ENCODE assay signal across 8 cellular contexts in genomic region chr5:134466241-134467069, GRCh38. TPM values are rescaled to one million over a fixed set of nuclear protein-coding genes. Genes with fewer than 3 reads are reported as not detected.
DNase-seq lines count a peak whose midpoint lies in the region; ATAC-seq and TF ChIP-seq lines count a peak whose summit lies in the region.

No MANE protein-coding gene starts in this region.

- peaks cover 3% of the 10 kb centered on the region for H3K4me1 Mint-ChIP-seq in endothelial cell (ENCODE audit: unreplicated experiment)
- peaks cover 55% of the 10 kb centered on the region for H3K4me1 Mint-ChIP-seq in stimulated activated memory B cell treated with anti-CD40 and anti-IgM and Interleukin-4, amounts not matched to agents 10 μg/mL and 1 μg/mL and 100 μg/mL, for 72 hours

- H3K79me2 ChIP-seq in ACC112 (ENCODE audit: control insufficient read depth, insufficient read depth, low read length, unreplicated experiment) = no peaks in the 10 kb centered on the region

- H3K9me3 Mint-ChIP-seq in endothelial cell (ENCODE audit: unreplicated experiment) = no peaks in the 10 kb centered on the region
- no peaks in the 10 kb centered on the region for H3K9me3 Mint-ChIP-seq in stimulated activated memory B cell treated with anti-CD40 and anti-IgM and Interleukin-4, amounts not matched to agents 10 μg/mL and 1 μg/mL and 100 μg/mL, for 72 hours

- H3K36me3 ChIP-seq in ACC112 (ENCODE audit: insufficient read depth, low read length) = no peaks in the 10 kb centered on the region

- H3K27me3 Mint-ChIP-seq in endothelial cell (ENCODE audit: unreplicated experiment) = peaks cover 5% of the 10 kb centered on the region
- H3K27me3 Mint-ChIP-seq in stimulated activated memory B cell treated with anti-CD40 and anti-IgM and Interleukin-4, amounts not matched to agents 10 μg/mL and 1 μg/mL and 100 μg/mL, for 72 hours = no peaks in the 10 kb centered on the region

- TF ChIP-seq CTCF in endothelial cell (IDR thresholded peaks at IDR 0.05; ENCODE audit: unreplicated experiment) = no peak

- H3K27ac ChIP-seq in ACC112 (ENCODE audit: low read depth, low read length) = peak overlapping the region; percentile 99

- peak overlapping the region; percentile 88 for H3K27ac Mint-ChIP-seq in endothelial cell (ENCODE audit: unreplicated experiment)
- H3K27ac Mint-ChIP-seq in stimulated activated memory B cell treated with anti-CD40 and anti-IgM and Interleukin-4, amounts not matched to agents 10 μg/mL and 1 μg/mL and 100 μg/mL, for 72 hours = peak overlapping the region; percentile 76

- H3K4me3 ChIP-seq in ACC112 (ENCODE audit: low read depth, low read length) = peak overlapping the region; percentile 75

- peaks cover 37% of the 10 kb centered on the region for H3K4me1 ChIP-seq in ACC112 (ENCODE audit: control insufficient read depth, insufficient read depth, low read length, unreplicated experiment)

- DNase-seq in NCI-H748 treated with DMSO at 0.1 percent for 48 hours (lab: John Stamatoyannopoulos, UW) (peak; percentile 26), endothelial cell (ENCODE audit: low spot score) (peak; percentile 60), medulla oblongata (ENCODE audit: extremely low spot score) (peak; percentile 76)
- DNase-seq in activated CD8-positive, alpha-beta memory T cell treated with anti-CD3 and anti-CD28 coated beads, Interleukin-2, amount 50 U/mL, for 4 hours = peak; percentile 35

- no peaks in the 10 kb centered on the region for H3K36me3 Mint-ChIP-seq in endothelial cell (ENCODE audit: low read depth, unreplicated experiment)
- no peaks in the 10 kb centered on the region for H3K36me3 Mint-ChIP-seq in stimulated activated memory B cell treated with anti-CD40 and anti-IgM and Interleukin-4, amounts not matched to agents 10 μg/mL and 1 μg/mL and 100 μg/mL, for 72 hours

- peak overlapping the region; percentile 67 for H2AFZ ChIP-seq in ACC112 (ENCODE audit: low read length, unreplicated experiment)

- H3K4me3 Mint-ChIP-seq in endothelial cell (ENCODE audit: unreplicated experiment) = peak overlapping the region; percentile 87
- H3K4me3 Mint-ChIP-seq in stimulated activated memory B cell treated with anti-CD40 and anti-IgM and Interleukin-4, amounts not matched to agents 10 μg/mL and 1 μg/mL and 100 μg/mL, for 72 hours = peak overlapping the region; percentile 80

- no peaks in the 10 kb centered on the region for H3K27me3 ChIP-seq in ACC112 (ENCODE audit: insufficient read depth, low read length)

- ATAC-seq in GM18867 (IDR thresholded peaks at IDR 0.05; ENCODE audit: unreplicated experiment) = peak; percentile 20
- ATAC-seq in HG03432 (IDR thresholded peaks at IDR 0.05; ENCODE audit: unreplicated experiment) = peak; percentile 39
- ATAC-seq in stimulated activated memory B cell treated with anti-CD40 and anti-IgM and Interleukin-4, amounts not matched to agents 10 μg/mL and 1 μg/mL and 100 μg/mL, for 72 hours = peak; percentile 66

RNA-seq across cellular contexts. Expression of gene CDKN2AIPNL, which starts 54.8 kb away (rescaled TPM):
- total RNA-seq in endothelial cell (ENCODE audit: unreplicated experiment) = 26.2 TPM

RNA-seq across cellular contexts. Expression of gene JADE2, which starts 59.0 kb away (rescaled TPM):
- total RNA-seq in endothelial cell (ENCODE audit: unreplicated experiment) = 3.0 TPM

Comparison
In these comparisons a context has a peak if more than half of its experiments do, and no peak if none do; other contexts are left out.
1. Peak in every context shown above with its lines: DNase-seq, ATAC-seq, H3K4me3 ChIP-seq and H3K27ac ChIP-seq.
2. DNase-seq: peak in every context shown above with its lines; median percentile 76 in medulla oblongata; 60 in endothelial cell; 35 in activated CD8-positive, alpha-beta memory T cell treated with anti-CD3 and anti-CD28 coated beads, Interleukin-2, amount 50 U/mL, for 4 hours; 26 in NCI-H748 treated with DMSO at 0.1 percent for 48 hours.